Comparison of ENCODE assay signal across 16 cellular contexts in genomic region chr17:61333151-61333550, GRCh38.
DNase-seq lines count a peak whose midpoint lies in the region; ATAC-seq, FAIRE-seq and TF ChIP-seq lines count a peak whose summit lies in the region.
"Had no signal": no experiment of that assay in that cellular context is flagged by ENCODE, and none has a peak within 500 bp of the region (broad histone marks: within the 10 kb centered on the region; RNA-seq: fewer than 3 reads in every experiment).

No MANE protein-coding gene starts in this region.

- in situ Hi-C loops in HepG2 (cut with HindIII; ENCODE audit: extremely low pct_ligation_motif_present, low pct_unique_long_range_greater_than_20kb): no loop called here

- peak overlapping the region in 1 of 2 experiments; percentile 45 for H3K4ac ChIP-seq in mesenchymal stem cell (ENCODE audit: low read depth in 1 of 2, low read length in 2 of 2)

- H3K9me3 ChIP-seq in HepG2 (ENCODE audit: low read length) (no peaks in the 10 kb centered on the region), right lobe of liver (no peaks in the 10 kb centered on the region), mesenchymal stem cell (ENCODE audit: control insufficient read depth, low read length) (no peaks in the 10 kb centered on the region)
- H3K9me3 ChIP-seq: BLaER1 had no signal

- H3K9me3 Mint-ChIP-seq in neural crest cell: no peaks in the 10 kb centered on the region
- no peaks in the 10 kb centered on the region for H3K9me3 Mint-ChIP-seq in endothelial cell (ENCODE audit: unreplicated experiment)
- H3K9me3 Mint-ChIP-seq: CD14-positive monocyte, H9 had no signal

- intact Hi-C loops in HepG2 (cut with micrococcal nuclease; ENCODE audit: unreplicated experiment): no loop called here
- intact Hi-C loops in right lobe of liver (cut with DNase I): no loop called here

- H3K79me2 ChIP-seq in HepG2 (ENCODE audit: insufficient read depth, low read length): no peaks in the 10 kb centered on the region

- no peaks in the 10 kb centered on the region for H3K27me3 Mint-ChIP-seq in neural crest cell (ENCODE audit: low read depth)
- H3K27me3 Mint-ChIP-seq in endothelial cell (ENCODE audit: unreplicated experiment): peaks cover 4% of the 10 kb centered on the region
- H3K27me3 Mint-ChIP-seq: CD4-positive, alpha-beta memory T cell had no signal

- no peak for TF ChIP-seq RAD21 in HepG2 (CRISPR knock-in tag; IDR thresholded peaks at IDR 0.05)

- H4K20me1 ChIP-seq in HepG2 (ENCODE audit: insufficient read depth, low read length): no peaks in the 10 kb centered on the region
- H4K20me1 ChIP-seq: BLaER1 had no signal

- H3K27me3 ChIP-seq in HepG2 (ENCODE audit: control insufficient read depth in 1 of 2, insufficient read depth in 2 of 2, low read length in 2 of 2): no peaks in the 10 kb centered on the region
- H3K27me3 ChIP-seq in right lobe of liver: no peaks in the 10 kb centered on the region
- no peaks in the 10 kb centered on the region for H3K27me3 ChIP-seq in mesenchymal stem cell (ENCODE audit: control insufficient read depth in 1 of 2, insufficient read depth in 1 of 2, low read length in 2 of 2)
- H3K27me3 ChIP-seq: BLaER1 had no signal

- H3K27ac Mint-ChIP-seq in neural crest cell (ENCODE audit: unreplicated experiment) (peak overlapping the region; percentile 28), endothelial cell (ENCODE audit: unreplicated experiment) (no peak overlapping the region)
- H3K27ac Mint-ChIP-seq: H9 had no signal

- H2BK15ac ChIP-seq in mesenchymal stem cell (ENCODE audit: low read depth, poor library complexity, severe bottlenecking): no peak overlapping the region

- no peak overlapping the region for H3K23ac ChIP-seq in mesenchymal stem cell (ENCODE audit: low read length in 2 of 2)

- H3K36me3 ChIP-seq in HepG2 (replicated peaks in 1 of 2; ENCODE audit: control insufficient read depth in 1 of 2, insufficient read depth in 2 of 2, low read length in 2 of 2) (no peaks in the 10 kb centered on the region), right lobe of liver (no peaks in the 10 kb centered on the region), mesenchymal stem cell (ENCODE audit: control insufficient read depth in 1 of 2, insufficient read depth in 2 of 2, low read depth in 1 of 2, low read length in 2 of 2) (no peaks in the 10 kb centered on the region)
- H3K36me3 ChIP-seq: BLaER1 had no signal

- H3K79me1 ChIP-seq in mesenchymal stem cell (replicated peaks; ENCODE audit: low read length, poor library complexity, severe bottlenecking): no peaks in the 10 kb centered on the region

- H2BK5ac ChIP-seq in mesenchymal stem cell (ENCODE audit: low read depth, low read length, poor library complexity, severe bottlenecking): no peak overlapping the region

- H3K4me1 Mint-ChIP-seq in neural crest cell: peaks cover 22% of the 10 kb centered on the region
- H3K4me1 Mint-ChIP-seq in endothelial cell (ENCODE audit: unreplicated experiment): peaks cover 4% of the 10 kb centered on the region

- H2AK5ac ChIP-seq in mesenchymal stem cell (ENCODE audit: low read length, severe bottlenecking): peak overlapping the region; percentile 27

- 94% methylated on average over 8 of the region's 8 CpGs for WGBS in HepG2 (ENCODE audit: low lambda C conversion rate)
- WGBS in right lobe of liver (ENCODE audit: insufficient coverage, low coverage, low lambda C conversion rate, missing lambda C conversion rate): 98% methylated on average over 5 of the region's 8 CpGs
- 96% methylated on average over 8 of the region's 8 CpGs for WGBS in mesenchymal stem cell

- TF ChIP-seq EP300 in HepG2 (IDR thresholded peaks at IDR 0.05; ENCODE audit: low read depth in 2 of 2, low read length in 2 of 2) (no peak), HepG2 (CRISPR knock-in tag; IDR thresholded peaks at IDR 0.05; ENCODE audit: borderline replicate concordance) (no peak)

- TF ChIP-seq POLR2A in HepG2 (IDR thresholded peaks at IDR 0.05; ENCODE audit: insufficient read depth in 1 of 2, low read depth in 2 of 2, low read length in 2 of 2): no peak
- TF ChIP-seq POLR2A in right lobe of liver (IDR thresholded peaks at IDR 0.05): no peak

- peaks cover 63% of the 10 kb centered on the region for H3K4me1 ChIP-seq in HepG2 (ENCODE audit: insufficient read depth, low read length)
- peaks cover 0 to 29% (median 6%) of the 10 kb centered on the region in 4 donors for H3K4me1 ChIP-seq in right lobe of liver
- H3K4me1 ChIP-seq in mesenchymal stem cell (ENCODE audit: control insufficient read depth, insufficient read depth, low read depth, low read length): peaks cover 16% of the 10 kb centered on the region
- H3K4me1 ChIP-seq: BLaER1 had no signal

- peak overlapping the region; percentile 66 for H4K8ac ChIP-seq in mesenchymal stem cell (ENCODE audit: low read length)

- H3K18ac ChIP-seq in mesenchymal stem cell (ENCODE audit: low read depth in 1 of 2, low read length in 2 of 2): peak overlapping the region in 1 of 2 experiments; percentile 59

- DNase-seq in HepG2 (ENCODE audit: low spot score) (no peak), right lobe of liver (no peak), mesenchymal stem cell (no peak), neural crest cell (ENCODE audit: low read depth, low spot score) (no peak), endothelial cell (ENCODE audit: low spot score) (no peak), NCI-H774 (lab: John Stamatoyannopoulos, UW) (no peak)
- DNase-seq: 8988T; CD4-positive, alpha-beta memory T cell; DMS79 treated with DMSO at 0.1 percent for 48 hours; GF-D8; H9 had no signal

- H3K4me3 ChIP-seq in HepG2 (replicated peaks in 1 of 3; ENCODE audit: insufficient read depth in 1 of 3, low read depth in 2 of 3, low read length in 3 of 3): no peak overlapping the region
- H3K4me3 ChIP-seq in right lobe of liver: no peak overlapping the region
- no peak overlapping the region for H3K4me3 ChIP-seq in mesenchymal stem cell (ENCODE audit: insufficient read depth in 1 of 2, low read depth in 1 of 2, low read length in 2 of 2)
- H3K4me3 ChIP-seq: BLaER1 had no signal

- no peak overlapping the region for H3K9ac ChIP-seq in HepG2 (ENCODE audit: insufficient read depth, low read depth, low read length)
- no peak overlapping the region for H3K9ac ChIP-seq in mesenchymal stem cell (ENCODE audit: low read length)
- H3K9ac ChIP-seq: BLaER1 had no signal

- BruUV-seq in HepG2 (replicated peaks; lab: Mats Ljungman, UMichigan): no TSS peak

- H3K4me2 ChIP-seq in HepG2 (ENCODE audit: low read depth, low read length) (no peak overlapping the region), mesenchymal stem cell (ENCODE audit: low read length, poor library complexity, severe bottlenecking) (no peak overlapping the region)
- H3K4me2 ChIP-seq: BLaER1 had no signal

- H3K27ac ChIP-seq in HepG2 (ENCODE audit: extremely low read length, insufficient read depth, low read length) (no peak overlapping the region), right lobe of liver (no peak overlapping the region), mesenchymal stem cell (ENCODE audit: low read length, poor library complexity, severe bottlenecking) (no peak overlapping the region)
- H3K27ac ChIP-seq: BLaER1 had no signal

- H2AFZ ChIP-seq in HepG2 (ENCODE audit: low read length): no peak overlapping the region
- H2AFZ ChIP-seq in mesenchymal stem cell (ENCODE audit: low read depth, low read length): no peak overlapping the region

- no peak for ATAC-seq in HepG2
- no peak for ATAC-seq in right lobe of liver
- no peak for ATAC-seq in GM21737 (IDR thresholded peaks at IDR 0.05; ENCODE audit: unreplicated experiment)
- no peak for ATAC-seq in GM21381 (IDR thresholded peaks at IDR 0.05; ENCODE audit: unreplicated experiment)

- POLR2A ChIA-PET in HepG2 (lab: Yijun Ruan, JAX): interaction anchor here (1.4 kb wide), 1 partner anchor 67 kb away, joined by 3 read pairs; the partner anchor contains the start of gene TBX2

- no peak for FAIRE-seq in HepG2 (lab: Jason Lieb, UNC)
- FAIRE-seq: H1 had no signal

- no peak overlapping the region for H2BK120ac ChIP-seq in mesenchymal stem cell (ENCODE audit: low read depth, low read length)

- H4K91ac ChIP-seq in mesenchymal stem cell (ENCODE audit: low read length): no peak overlapping the region

- no peak for TF ChIP-seq CTCF in HepG2 (CRISPR knock-in tag; IDR thresholded peaks at IDR 0.05)
- no peak for TF ChIP-seq CTCF in right lobe of liver (IDR thresholded peaks at IDR 0.05)
- TF ChIP-seq CTCF in neural crest cell (conservative IDR thresholded peaks at IDR 0.05): no peak
- TF ChIP-seq CTCF in endothelial cell (IDR thresholded peaks at IDR 0.05; ENCODE audit: unreplicated experiment): no peak

- H2BK12ac ChIP-seq in mesenchymal stem cell (ENCODE audit: low read length in 2 of 2): peak overlapping the region; percentile 31 to 96

- CTCF ChIA-PET in HepG2 (lab: Yijun Ruan, JAX; ENCODE audit: low intra/inter-chr PET ratio, low total read pairs): no interaction called here

- H3K4me3 Mint-ChIP-seq in neural crest cell: no peak overlapping the region
- no peak overlapping the region for H3K4me3 Mint-ChIP-seq in endothelial cell (ENCODE audit: unreplicated experiment)
- H3K4me3 Mint-ChIP-seq: CD14-positive monocyte; CD4-positive, alpha-beta memory T cell; H9 had no signal

- H3K14ac ChIP-seq in mesenchymal stem cell (ENCODE audit: low read length in 2 of 2): no peak overlapping the region

- H3K36me3 Mint-ChIP-seq in neural crest cell (ENCODE audit: low read depth) (no peaks in the 10 kb centered on the region), endothelial cell (ENCODE audit: low read depth, unreplicated experiment) (no peaks in the 10 kb centered on the region)
- H3K36me3 Mint-ChIP-seq: CD14-positive monocyte had no signal

TF ChIP-seq in HepG2, 621 proteins besides CTCF, POLR2A, EP300 and RAD21 (continues in another document):
- TF ChIP-seq ZNF276 (CRISPR knock-in tag; IDR thresholded peaks at IDR 0.05; ENCODE audit: low read depth) (0 out of 2 replicates have a peak, but pooled peaks have one; percentile 11), CCDC6 (CRISPR knock-in tag; IDR thresholded peaks at IDR 0.05) (no peak), SSRP1 (CRISPR knock-in tag; IDR thresholded peaks at IDR 0.05) (no peak)
